1 cellular context compared by ENCODE assay signal in the genomic region with DNA sequence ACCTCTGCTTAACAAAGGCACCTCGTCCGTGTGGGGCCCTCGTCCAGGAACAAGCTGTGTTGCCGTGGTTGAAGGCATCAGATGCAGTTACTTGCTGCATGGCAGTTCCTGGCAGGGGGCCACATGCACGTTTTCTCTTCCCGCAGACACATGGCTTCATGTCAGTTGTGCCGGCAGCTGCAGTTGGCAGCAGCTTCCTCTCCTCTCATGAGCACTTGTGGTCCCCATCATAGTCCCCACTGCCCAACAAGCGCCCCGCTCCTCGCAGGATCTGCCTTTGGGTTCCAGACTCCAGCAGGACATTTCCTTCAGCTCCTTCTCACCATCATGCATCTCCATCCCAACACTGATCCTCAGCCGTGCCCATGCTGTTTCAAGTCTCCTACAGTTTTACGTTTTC.
TF ChIP-seq lines count a peak whose summit lies in the region.

No MANE protein-coding gene starts in this region.

TF ChIP-seq in WTC11, 78 proteins besides CTCF, POLR2A, EP300 and RAD21 (continued from another document):
- TF ChIP-seq, protein P1, sequence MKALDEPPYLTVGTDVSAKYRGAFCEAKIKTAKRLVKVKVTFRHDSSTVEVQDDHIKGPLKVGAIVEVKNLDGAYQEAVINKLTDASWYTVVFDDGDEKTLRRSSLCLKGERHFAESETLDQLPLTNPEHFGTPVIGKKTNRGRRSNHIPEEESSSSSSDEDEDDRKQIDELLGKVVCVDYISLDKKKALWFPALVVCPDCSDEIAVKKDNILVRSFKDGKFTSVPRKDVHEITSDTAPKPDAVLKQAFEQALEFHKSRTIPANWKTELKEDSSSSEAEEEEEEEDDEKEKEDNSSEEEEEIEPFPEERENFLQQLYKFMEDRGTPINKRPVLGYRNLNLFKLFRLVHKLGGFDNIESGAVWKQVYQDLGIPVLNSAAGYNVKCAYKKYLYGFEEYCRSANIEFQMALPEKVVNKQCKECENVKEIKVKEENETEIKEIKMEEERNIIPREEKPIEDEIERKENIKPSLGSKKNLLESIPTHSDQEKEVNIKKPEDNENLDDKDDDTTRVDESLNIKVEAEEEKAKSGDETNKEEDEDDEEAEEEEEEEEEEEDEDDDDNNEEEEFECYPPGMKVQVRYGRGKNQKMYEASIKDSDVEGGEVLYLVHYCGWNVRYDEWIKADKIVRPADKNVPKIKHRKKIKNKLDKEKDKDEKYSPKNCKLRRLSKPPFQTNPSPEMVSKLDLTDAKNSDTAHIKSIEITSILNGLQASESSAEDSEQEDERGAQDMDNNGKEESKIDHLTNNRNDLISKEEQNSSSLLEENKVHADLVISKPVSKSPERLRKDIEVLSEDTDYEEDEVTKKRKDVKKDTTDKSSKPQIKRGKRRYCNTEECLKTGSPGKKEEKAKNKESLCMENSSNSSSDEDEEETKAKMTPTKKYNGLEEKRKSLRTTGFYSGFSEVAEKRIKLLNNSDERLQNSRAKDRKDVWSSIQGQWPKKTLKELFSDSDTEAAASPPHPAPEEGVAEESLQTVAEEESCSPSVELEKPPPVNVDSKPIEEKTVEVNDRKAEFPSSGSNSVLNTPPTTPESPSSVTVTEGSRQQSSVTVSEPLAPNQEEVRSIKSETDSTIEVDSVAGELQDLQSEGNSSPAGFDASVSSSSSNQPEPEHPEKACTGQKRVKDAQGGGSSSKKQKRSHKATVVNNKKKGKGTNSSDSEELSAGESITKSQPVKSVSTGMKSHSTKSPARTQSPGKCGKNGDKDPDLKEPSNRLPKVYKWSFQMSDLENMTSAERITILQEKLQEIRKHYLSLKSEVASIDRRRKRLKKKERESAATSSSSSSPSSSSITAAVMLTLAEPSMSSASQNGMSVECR (CRISPR knock-in tag; IDR thresholded peaks at IDR 0.05; ENCODE audit: borderline replicate concordance): no peak
- TF ChIP-seq FOXK1 (CRISPR knock-in tag; IDR thresholded peaks at IDR 0.05): no peak
- TF ChIP-seq, protein P2, sequence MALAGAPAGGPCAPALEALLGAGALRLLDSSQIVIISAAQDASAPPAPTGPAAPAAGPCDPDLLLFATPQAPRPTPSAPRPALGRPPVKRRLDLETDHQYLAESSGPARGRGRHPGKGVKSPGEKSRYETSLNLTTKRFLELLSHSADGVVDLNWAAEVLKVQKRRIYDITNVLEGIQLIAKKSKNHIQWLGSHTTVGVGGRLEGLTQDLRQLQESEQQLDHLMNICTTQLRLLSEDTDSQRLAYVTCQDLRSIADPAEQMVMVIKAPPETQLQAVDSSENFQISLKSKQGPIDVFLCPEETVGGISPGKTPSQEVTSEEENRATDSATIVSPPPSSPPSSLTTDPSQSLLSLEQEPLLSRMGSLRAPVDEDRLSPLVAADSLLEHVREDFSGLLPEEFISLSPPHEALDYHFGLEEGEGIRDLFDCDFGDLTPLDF (CRISPR knock-in tag; IDR thresholded peaks at IDR 0.05): no peak
- TF ChIP-seq MXD4 (CRISPR knock-in tag; IDR thresholded peaks at IDR 0.05; ENCODE audit: borderline replicate concordance): no peak
- no peak for TF ChIP-seq OVOL2 (CRISPR knock-in tag; IDR thresholded peaks at IDR 0.05; ENCODE audit: borderline replicate concordance)
- TF ChIP-seq TEAD4 (CRISPR knock-in tag; IDR thresholded peaks at IDR 0.05): no peak
- no peak for TF ChIP-seq NR2C2 (CRISPR knock-in tag; IDR thresholded peaks at IDR 0.05)
- no peak for TF ChIP-seq ELF4 (CRISPR knock-in tag; IDR thresholded peaks at IDR 0.05; ENCODE audit: low read depth)
- no peak for TF ChIP-seq ZNF396 (CRISPR knock-in tag; IDR thresholded peaks at IDR 0.05; ENCODE audit: borderline replicate concordance)
- no peak for TF ChIP-seq SMAD4 (CRISPR knock-in tag; IDR thresholded peaks at IDR 0.05)
- TF ChIP-seq, protein P3, sequence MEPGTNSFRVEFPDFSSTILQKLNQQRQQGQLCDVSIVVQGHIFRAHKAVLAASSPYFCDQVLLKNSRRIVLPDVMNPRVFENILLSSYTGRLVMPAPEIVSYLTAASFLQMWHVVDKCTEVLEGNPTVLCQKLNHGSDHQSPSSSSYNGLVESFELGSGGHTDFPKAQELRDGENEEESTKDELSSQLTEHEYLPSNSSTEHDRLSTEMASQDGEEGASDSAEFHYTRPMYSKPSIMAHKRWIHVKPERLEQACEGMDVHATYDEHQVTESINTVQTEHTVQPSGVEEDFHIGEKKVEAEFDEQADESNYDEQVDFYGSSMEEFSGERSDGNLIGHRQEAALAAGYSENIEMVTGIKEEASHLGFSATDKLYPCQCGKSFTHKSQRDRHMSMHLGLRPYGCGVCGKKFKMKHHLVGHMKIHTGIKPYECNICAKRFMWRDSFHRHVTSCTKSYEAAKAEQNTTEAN (CRISPR knock-in tag; IDR thresholded peaks at IDR 0.05): no peak
- no peak for TF ChIP-seq GRHL2 (CRISPR knock-in tag; IDR thresholded peaks at IDR 0.05; ENCODE audit: insufficient replicate concordance, severe bottlenecking)
- TF ChIP-seq, protein P4, sequence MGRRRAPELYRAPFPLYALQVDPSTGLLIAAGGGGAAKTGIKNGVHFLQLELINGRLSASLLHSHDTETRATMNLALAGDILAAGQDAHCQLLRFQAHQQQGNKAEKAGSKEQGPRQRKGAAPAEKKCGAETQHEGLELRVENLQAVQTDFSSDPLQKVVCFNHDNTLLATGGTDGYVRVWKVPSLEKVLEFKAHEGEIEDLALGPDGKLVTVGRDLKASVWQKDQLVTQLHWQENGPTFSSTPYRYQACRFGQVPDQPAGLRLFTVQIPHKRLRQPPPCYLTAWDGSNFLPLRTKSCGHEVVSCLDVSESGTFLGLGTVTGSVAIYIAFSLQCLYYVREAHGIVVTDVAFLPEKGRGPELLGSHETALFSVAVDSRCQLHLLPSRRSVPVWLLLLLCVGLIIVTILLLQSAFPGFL (CRISPR knock-in tag; IDR thresholded peaks at IDR 0.05; ENCODE audit: borderline replicate concordance): no peak
- TF ChIP-seq ATF1 (CRISPR knock-in tag; IDR thresholded peaks at IDR 0.05): no peak
- TF ChIP-seq, protein P5, sequence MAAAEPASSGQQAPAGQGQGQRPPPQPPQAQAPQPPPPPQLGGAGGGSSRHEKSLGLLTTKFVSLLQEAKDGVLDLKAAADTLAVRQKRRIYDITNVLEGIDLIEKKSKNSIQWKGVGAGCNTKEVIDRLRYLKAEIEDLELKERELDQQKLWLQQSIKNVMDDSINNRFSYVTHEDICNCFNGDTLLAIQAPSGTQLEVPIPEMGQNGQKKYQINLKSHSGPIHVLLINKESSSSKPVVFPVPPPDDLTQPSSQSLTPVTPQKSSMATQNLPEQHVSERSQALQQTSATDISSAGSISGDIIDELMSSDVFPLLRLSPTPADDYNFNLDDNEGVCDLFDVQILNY (CRISPR knock-in tag; IDR thresholded peaks at IDR 0.05): no peak
- no peak for TF ChIP-seq ZNF416 (CRISPR knock-in tag; IDR thresholded peaks at IDR 0.05)
